Comparison of ENCODE assay signal across 27 cellular contexts in genomic region chr3:25747033-25747432, GRCh38. TPM values are rescaled to one million over a fixed set of nuclear protein-coding genes. Genes with fewer than 3 reads are reported as not detected.
A peak's percentile ranks its signal among the peaks of the same experiment; 100 is the strongest.
DNase-seq lines count a peak whose midpoint lies in the region; ATAC-seq and TF ChIP-seq lines count a peak whose summit lies in the region.
"Had no signal": no experiment of that assay in that cellular context is flagged by ENCODE, and none has a peak within 500 bp of the region (broad histone marks: within the 10 kb centered on the region; RNA-seq: fewer than 3 reads in every experiment).

No MANE protein-coding gene starts in this region.

- H3K36me3 ChIP-seq in brain microvascular endothelial cell (replicated peaks) = peaks cover 6% of the 10 kb centered on the region
- peaks cover 44 to 52% (median 52%) of the 10 kb centered on the region in 3 donors for H3K36me3 ChIP-seq in tibial artery
- H3K36me3 ChIP-seq: ovary had no signal

- H3K27me3 ChIP-seq in brain microvascular endothelial cell (replicated peaks) (no peaks in the 10 kb centered on the region), tibial artery (no peaks in the 10 kb centered on the region)
- H3K27me3 ChIP-seq: ovary, suprapubic skin had no signal

- H3K27ac ChIP-seq in brain microvascular endothelial cell (no peak overlapping the region), tibial artery (no peak overlapping the region)
- H3K27ac ChIP-seq: lower lobe of right lung, ovary, suprapubic skin had no signal

- H3K4me1 ChIP-seq in tibial artery = no peaks in the 10 kb centered on the region
- H3K4me1 ChIP-seq: lower lobe of right lung, suprapubic skin had no signal

- ATAC-seq in HG03108 (IDR thresholded peaks at IDR 0.05; ENCODE audit: unreplicated experiment) (no peak), GM19035 (IDR thresholded peaks at IDR 0.05; ENCODE audit: unreplicated experiment) (no peak)
- ATAC-seq: activated CD8-positive, alpha-beta T cell treated with anti-CD3 and anti-CD28 coated beads for 36 hours; activated T-helper 17 cell treated with anti-CD3 and anti-CD28 coated beads, Interleukin-2, amount 50 U/mL, for 72 hours; lower lobe of right lung; natural killer cell; right cardiac atrium; SK-N-SH treated with all-trans-retinoic acid at 6 μM for 48 hours had no signal

- TF ChIP-seq CTCF in brain microvascular endothelial cell (IDR thresholded peaks at IDR 0.05; ENCODE audit: low read depth, low read length, missing control alignments) (no peak), tibial artery (IDR thresholded peaks at IDR 0.05) (no peak)

- intact Hi-C loops in tibial artery (cut with DNase I; ENCODE audit: low total_unique reads) = no loop called here

- DNase-seq in A172 (ENCODE audit: low spot score) (peak; percentile 9), M059J (ENCODE audit: low read depth) (peak; percentile 2), brain microvascular endothelial cell (peak; percentile 0), iris pigment epithelial cell (ENCODE audit: low read depth) (peak; percentile 56), DMS153 (lab: John Stamatoyannopoulos, UW) (no peak), tibial artery (no peak)
- DNase-seq: 8988T; activated CD8-positive, alpha-beta T cell treated with anti-CD3 and anti-CD28 coated beads for 36 hours; activated naive CD4-positive, alpha-beta T cell treated with anti-CD3 and anti-CD28 coated beads, Interleukin-2, amount 50 U/mL, for 16 hours; amygdala; GOT3; KBM-7; kidney; lower lobe of right lung; natural killer cell; NCI-H1417; NCI-H2029 treated with DMSO at 0.1 percent for 48 hours; NCI-H2227 treated with DMSO at 0.1 percent for 48 hours; ovary; right cardiac atrium; stimulated activated naive CD4-positive, alpha-beta T cell; T-helper 2 cell had no signal

- no peaks in the 10 kb centered on the region for H3K9me3 ChIP-seq in tibial artery
- H3K9me3 ChIP-seq: lower lobe of right lung, ovary, suprapubic skin had no signal

- in situ Hi-C loops in brain microvascular endothelial cell (cut with HindIII; ENCODE audit: low pct_ligation_motif_present, low sequenced_read_pairs) = no loop called here

- H3K4me3 ChIP-seq in brain microvascular endothelial cell (ENCODE audit: low read depth, low read length) (no peak overlapping the region), tibial artery (no peak overlapping the region)
- H3K4me3 ChIP-seq: lower lobe of right lung, ovary, suprapubic skin had no signal

RNA-seq across cellular contexts. Expression of gene NGLY1, which starts 36.2 kb away (rescaled TPM):
- 34.5 and 41.6 TPM in 2 replicates for total RNA-seq in A172 (2014; rRNA removed; shearing (Covaris generic))
- 32.6 and 35.8 TPM in 2 replicates for total RNA-seq in M059J (2014; rRNA removed; shearing (Covaris generic))

RNA-seq across cellular contexts. Expression of gene OXSM, which starts 42.9 kb away (rescaled TPM):
- total RNA-seq in A172 (2014; rRNA removed; shearing (Covaris generic)) = 24.5 and 24.7 TPM in 2 replicates
- total RNA-seq in M059J (2014; rRNA removed; shearing (Covaris generic)) = 10.2 and 21.8 TPM in 2 replicates

Comparison
In these comparisons a context has a peak if more than half of its experiments do, and no peak if none do; other contexts are left out.
1. DNase-seq: peak in A172 (single experiment), M059J (single experiment), brain microvascular endothelial cell (single experiment) and iris pigment epithelial cell (single experiment); none in DMS153 (single experiment) and tibial artery (0 of 2).